ENCODE assay signal across 19 cellular contexts in genomic region chr21:14956826-14957225, GRCh38.
DNase-seq lines count a peak whose midpoint lies in the region; ATAC-seq, FAIRE-seq and TF ChIP-seq lines count a peak whose summit lies in the region.
"Had no signal": no experiment of that assay in that cellular context is flagged by ENCODE, and none has a peak within 500 bp of the region (broad histone marks: within the 10 kb centered on the region; RNA-seq: fewer than 3 reads in every experiment).

No MANE protein-coding gene starts in this region.

- no peak for FAIRE-seq in bronchial epithelial cell (lab: Jason Lieb, UNC)

- no peak for TF ChIP-seq CTCF in bronchial epithelial cell (IDR thresholded peaks at IDR 0.05; ENCODE audit: insufficient read depth, low read length, severe bottlenecking)

- H3K9me3 Mint-ChIP-seq in activated T-helper 17 cell treated with anti-CD3 and anti-CD28 coated beads, Interleukin-2, amount 50 U/mL, for 72 hours, result no peaks in the 10 kb centered on the region
- H3K9me3 Mint-ChIP-seq in activated T-cell treated with anti-CD3 and anti-CD28 coated beads, Interleukin-2, amount 50 U/mL, for 24 hours, result no peaks in the 10 kb centered on the region
- H3K9me3 Mint-ChIP-seq: activated CD4-positive, alpha-beta T cell treated with anti-CD3 and anti-CD28 coated beads, Interleukin-2, amount 10 ng/mL, durations not matched to agents 7 days and 5 days had no signal

- peak; percentile 48 for DNase-seq in AG08395 (ENCODE audit: low spot score)
- peak; percentile 15 for DNase-seq in HS-27A (ENCODE audit: low read depth)
- peak; percentile 86 for DNase-seq in bronchial epithelial cell (ENCODE audit: low read depth)
- DNase-seq in kidney glomerular epithelial cell (lab: John Stamatoyannopoulos, UW), result peak; percentile 23
- DNase-seq in activated naive CD4-positive, alpha-beta T cell treated with Interleukin-2 at 50 U/mL for 16 hours, result no peak
- no peak for DNase-seq in activated T-cell treated with anti-CD3 and anti-CD28 coated beads, Interleukin-2, amount 50 U/mL, for 24 hours
- DNase-seq: activated CD4-positive, alpha-beta T cell treated with anti-CD3 and anti-CD28 coated beads, Interleukin-2, amount 10 ng/mL, durations not matched to agents 7 days and 5 days; activated T-cell treated with anti-CD3 and anti-CD28 coated beads, Interleukin-2, amount 50 U/mL, for 48 hours; colonic mucosa; erythroblast; Kasumi-1; NCI-H146; NCI-H446 treated with DMSO at 0.1 percent for 48 hours; stimulated activated naive CD4-positive, alpha-beta T cell; T1000; upper lobe of left lung had no signal

- no peak overlapping the region for H3K4me3 Mint-ChIP-seq in activated T-helper 17 cell treated with anti-CD3 and anti-CD28 coated beads, Interleukin-2, amount 50 U/mL, for 72 hours
- H3K4me3 Mint-ChIP-seq in activated T-cell treated with anti-CD3 and anti-CD28 coated beads, Interleukin-2, amount 50 U/mL, for 24 hours, result no peak overlapping the region
- H3K4me3 Mint-ChIP-seq: activated CD4-positive, alpha-beta T cell treated with anti-CD3 and anti-CD28 coated beads, Interleukin-2, amount 10 ng/mL, durations not matched to agents 7 days and 5 days had no signal

- no peaks in the 10 kb centered on the region for H3K27me3 Mint-ChIP-seq in activated T-helper 17 cell treated with anti-CD3 and anti-CD28 coated beads, Interleukin-2, amount 50 U/mL, for 72 hours
- H3K27me3 Mint-ChIP-seq in activated T-cell treated with anti-CD3 and anti-CD28 coated beads, Interleukin-2, amount 50 U/mL, for 24 hours, result no peaks in the 10 kb centered on the region

- ATAC-seq in activated T-helper 17 cell treated with anti-CD3 and anti-CD28 coated beads, Interleukin-2, amount 50 U/mL, for 72 hours (replicated peaks), result no peak
- ATAC-seq in GM18907 (IDR thresholded peaks at IDR 0.05; ENCODE audit: unreplicated experiment), result no peak

- H3K36me3 ChIP-seq in bronchial epithelial cell (ENCODE audit: control insufficient read depth, insufficient read depth, low read length), result no peaks in the 10 kb centered on the region
- H3K36me3 ChIP-seq: colonic mucosa, SJSA1, upper lobe of left lung had no signal

- no peaks in the 10 kb centered on the region for H3K36me3 Mint-ChIP-seq in activated T-helper 17 cell treated with anti-CD3 and anti-CD28 coated beads, Interleukin-2, amount 50 U/mL, for 72 hours (ENCODE audit: low read depth)
- no peaks in the 10 kb centered on the region for H3K36me3 Mint-ChIP-seq in activated T-cell treated with anti-CD3 and anti-CD28 coated beads, Interleukin-2, amount 50 U/mL, for 24 hours (ENCODE audit: low read depth)

- no peak overlapping the region for H3K4me3 ChIP-seq in bronchial epithelial cell (ENCODE audit: low read depth, low read length)
- H3K4me3 ChIP-seq: colonic mucosa, SJSA1, upper lobe of left lung had no signal

- H3K27me3 ChIP-seq in bronchial epithelial cell (ENCODE audit: control insufficient read depth, insufficient read depth, low read length), result no peaks in the 10 kb centered on the region
- H3K27me3 ChIP-seq: colonic mucosa, SJSA1, upper lobe of left lung had no signal

- no peak overlapping the region for H3K27ac Mint-ChIP-seq in activated T-helper 17 cell treated with anti-CD3 and anti-CD28 coated beads, Interleukin-2, amount 50 U/mL, for 72 hours
- H3K27ac Mint-ChIP-seq in activated T-cell treated with anti-CD3 and anti-CD28 coated beads, Interleukin-2, amount 50 U/mL, for 24 hours, result no peak overlapping the region
- H3K27ac Mint-ChIP-seq: activated CD4-positive, alpha-beta T cell treated with anti-CD3 and anti-CD28 coated beads, Interleukin-2, amount 10 ng/mL, durations not matched to agents 7 days and 5 days had no signal

- no peaks in the 10 kb centered on the region for H3K4me1 Mint-ChIP-seq in activated T-helper 17 cell treated with anti-CD3 and anti-CD28 coated beads, Interleukin-2, amount 50 U/mL, for 72 hours
- H3K4me1 Mint-ChIP-seq in activated T-cell treated with anti-CD3 and anti-CD28 coated beads, Interleukin-2, amount 50 U/mL, for 24 hours (ENCODE audit: low read depth), result no peaks in the 10 kb centered on the region
- H3K4me1 Mint-ChIP-seq: activated CD4-positive, alpha-beta T cell treated with anti-CD3 and anti-CD28 coated beads, Interleukin-2, amount 10 ng/mL, durations not matched to agents 7 days and 5 days had no signal

Comparison
In these comparisons a context has a peak if more than half of its experiments do, and no peak if none do; other contexts are left out.
1. DNase-seq: peak in AG08395 (single experiment), HS-27A (single experiment), bronchial epithelial cell (single experiment) and kidney glomerular epithelial cell (single experiment); none in activated naive CD4-positive, alpha-beta T cell treated with Interleukin-2 at 50 U/mL for 16 hours (single experiment) and activated T-cell treated with anti-CD3 and anti-CD28 coated beads, Interleukin-2, amount 50 U/mL, for 24 hours (single experiment).